Comparison of ENCODE assay signal across 1 cellular context in the genomic region with DNA sequence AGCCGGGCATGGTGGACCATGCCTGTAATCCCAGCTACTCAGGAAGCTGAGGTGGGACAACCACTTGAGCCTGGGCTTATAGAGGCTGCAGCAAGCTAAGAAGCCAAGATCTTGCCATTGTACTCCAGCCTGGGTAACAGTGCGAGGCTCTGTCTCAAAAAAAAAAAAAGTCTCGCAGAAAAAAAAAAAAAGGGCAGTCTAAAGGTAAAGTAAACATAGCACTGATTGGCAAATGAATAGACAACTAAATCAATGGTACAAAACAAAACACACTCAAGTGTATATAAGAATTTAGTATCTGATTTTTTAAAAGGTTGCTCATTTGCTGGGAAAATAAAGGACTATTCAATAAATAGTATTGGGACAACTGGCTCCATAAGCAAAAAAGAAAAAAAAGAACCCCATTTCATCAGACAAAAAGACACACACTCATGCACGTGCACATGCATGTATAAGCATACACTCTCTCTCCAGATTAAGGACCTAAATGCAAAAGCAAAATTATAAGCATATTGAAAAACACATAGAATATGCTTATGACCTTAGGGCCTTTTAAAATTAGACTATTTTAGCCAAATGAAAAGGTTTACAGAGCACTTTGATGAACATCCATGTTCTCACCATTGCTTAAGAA.
TF ChIP-seq lines count a peak whose summit lies in the region.

No MANE protein-coding gene starts in this region.

TF ChIP-seq in IMR-90, 13 proteins besides CTCF, POLR2A, EP300 and RAD21:
- no peak for TF ChIP-seq NFE2L2 (IDR thresholded peaks at IDR 0.05; ENCODE audit: low read depth, low read length)
- TF ChIP-seq BHLHE40 (IDR thresholded peaks at IDR 0.05; ENCODE audit: low read depth, low read length), result peak; percentile 47; the same call in 1 of the 2 replicates
